ENCODE assay signal across 18 cellular contexts in the genomic region with DNA sequence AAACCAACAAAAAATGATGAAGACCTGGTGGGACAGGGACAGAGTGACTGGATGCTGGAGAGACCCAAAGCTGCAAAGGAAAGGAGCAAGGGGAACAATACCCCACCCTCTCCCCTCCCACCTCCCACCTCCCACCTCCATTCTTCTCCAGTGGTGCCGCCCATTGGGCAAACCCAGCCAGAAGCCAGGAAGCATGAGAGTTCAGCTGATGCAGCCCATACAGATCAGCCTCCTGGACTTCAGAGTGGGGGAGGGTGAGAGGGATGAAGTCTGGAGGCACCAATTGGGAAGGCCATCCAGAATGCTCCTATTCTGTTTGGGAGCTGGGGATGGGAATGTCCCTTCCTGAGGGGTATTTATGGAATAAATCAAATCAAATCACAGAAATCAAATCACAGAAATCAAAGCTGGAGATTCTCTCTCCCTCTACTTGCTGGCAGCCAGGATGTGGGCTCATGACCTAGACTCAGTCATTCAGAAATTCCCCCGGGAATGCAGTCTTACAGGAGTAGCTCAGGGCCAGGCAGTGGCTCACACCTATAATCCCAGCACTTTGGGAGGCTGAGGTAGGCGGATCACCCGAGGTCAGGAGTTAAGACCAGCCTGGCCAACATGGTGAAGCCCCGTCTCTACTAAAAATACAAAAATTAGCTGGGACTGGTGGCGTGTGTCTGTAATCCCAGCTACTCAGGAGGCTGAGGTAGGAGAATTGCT. TPM values are rescaled to one million over a fixed set of nuclear protein-coding genes. Genes with fewer than 3 reads are reported as not detected.
DNase-seq lines count a peak whose midpoint lies in the region; ATAC-seq and TF ChIP-seq lines count a peak whose summit lies in the region.
"Had no signal": no experiment of that assay in that cellular context is flagged by ENCODE, and none has a peak within 500 bp of the region (broad histone marks: within the 10 kb centered on the region; RNA-seq: fewer than 3 reads in every experiment).

No MANE protein-coding gene starts in this region.

- no peak for ATAC-seq in activated CD8-positive, alpha-beta T cell treated with anti-CD3 and anti-CD28 coated beads, Interleukin-2, amount 10 ng/mL, durations not matched to agents 7 days and 5 days
- no peak for ATAC-seq in activated CD8-positive, alpha-beta T cell treated with anti-CD3 and anti-CD28 coated beads for 36 hours
- 0 out of 3 replicates have a peak, but pooled peaks have one; percentile 45 for ATAC-seq in RWPE2 (ENCODE audit: low read depth)
- ATAC-seq: activated naive CD8-positive, alpha-beta T cell treated with anti-CD3 and anti-CD28 coated beads, Interleukin-2, amount 50 U/mL, for 24 hours; GM12878; left lung; stimulated activated naive CD8-positive, alpha-beta T cell treated with anti-CD3 and anti-CD28 coated beads, Interleukin-15, Interleukin-2, amounts not matched to agents 100 U/mL and 50 U/mL, for 24 hours had no signal

- TF ChIP-seq POLR2A in stomach (IDR thresholded peaks at IDR 0.05): no peak

- no peak for DNase-seq in activated CD8-positive, alpha-beta T cell treated with anti-CD3 and anti-CD28 coated beads, Interleukin-2, amount 10 ng/mL, durations not matched to agents 7 days and 5 days
- DNase-seq in activated CD8-positive, alpha-beta T cell treated with anti-CD3 and anti-CD28 coated beads for 36 hours: no peak
- DNase-seq in RWPE2 (ENCODE audit: low spot score): no peak
- peak; percentile 50 for DNase-seq in glomerular visceral epithelial cell (ENCODE audit: extremely low spot score)
- DNase-seq in stomach: no peak
- no peak for DNase-seq in activated CD4-positive, alpha-beta T cell treated with anti-CD3 and anti-CD28 coated beads for 4 hours
- no peak for DNase-seq in stimulated activated CD8-positive, alpha-beta memory T cell treated with anti-CD3 and anti-CD28 coated beads, Interleukin-4, amount 100 ng/mL, for 48 hours
- no peak for DNase-seq in NK-92 treated with Interleukin-12 subunit alpha and Interleukin-12 subunit beta, amount 100 ng/mL, for 24 hours (lab: John Stamatoyannopoulos, UW)
- DNase-seq: activated CD4-positive, alpha-beta T cell treated with anti-CD3 and anti-CD28 coated beads, Interleukin-2, amount 50 U/mL, for 4 hours; activated naive CD8-positive, alpha-beta T cell treated with anti-CD3 and anti-CD28 coated beads, Interleukin-2, amount 50 U/mL, for 24 hours; activated T-cell treated with anti-CD3 and anti-CD28 coated beads, Interleukin-2, amount 50 U/mL, for 48 hours; central memory CD4-positive, alpha-beta T cell; effector CD4-positive, alpha-beta T cell; GOT3; left lung; NCI-H1436; stimulated activated naive CD8-positive, alpha-beta T cell treated with anti-CD3 and anti-CD28 coated beads, Interleukin-15, Interleukin-2, amounts not matched to agents 100 U/mL and 50 U/mL, for 24 hours had no signal

- H3K4me3 Mint-ChIP-seq in activated CD8-positive, alpha-beta T cell treated with anti-CD3 and anti-CD28 coated beads, Interleukin-2, amount 10 ng/mL, durations not matched to agents 7 days and 5 days: no peak overlapping the region
- no peak overlapping the region for H3K4me3 Mint-ChIP-seq in activated CD8-positive, alpha-beta T cell treated with anti-CD3 and anti-CD28 coated beads for 36 hours
- H3K4me3 Mint-ChIP-seq: activated naive CD8-positive, alpha-beta T cell treated with anti-CD3 and anti-CD28 coated beads, Interleukin-2, amount 50 U/mL, for 24 hours had no signal

- H3K27me3 Mint-ChIP-seq in activated CD8-positive, alpha-beta T cell treated with anti-CD3 and anti-CD28 coated beads, Interleukin-2, amount 10 ng/mL, durations not matched to agents 7 days and 5 days (ENCODE audit: low read depth): peaks cover 2% of the 10 kb centered on the region
- peaks cover 4% of the 10 kb centered on the region for H3K27me3 Mint-ChIP-seq in activated CD8-positive, alpha-beta T cell treated with anti-CD3 and anti-CD28 coated beads for 36 hours

- CTCF ChIA-PET in activated CD8-positive, alpha-beta T cell treated with anti-CD3 and anti-CD28 coated beads, Interleukin-2, amount 10 ng/mL, durations not matched to agents 7 days and 5 days (lab: Charles Lee): interaction anchor here (0.6 to 1.8 kb wide), 2 partner anchors 30 to 73 kb away, joined by 3 to 4 read pairs; no protein-coding TSS in a partner anchor
- CTCF ChIA-PET in activated CD8-positive, alpha-beta T cell treated with anti-CD3 and anti-CD28 coated beads for 36 hours (lab: Charles Lee): interaction anchor here (0.8 to 1.8 kb wide), 6 partner anchors 14 to 98 kb away, joined by 3 to 6 read pairs (median 3); no protein-coding TSS in a partner anchor

- H3K9me3 ChIP-seq in RWPE2 (ENCODE audit: severe bottlenecking): no peaks in the 10 kb centered on the region
- H3K9me3 ChIP-seq in stomach: no peaks in the 10 kb centered on the region
- H3K9me3 ChIP-seq: left lung had no signal

- peak overlapping the region; percentile 52 for H3K27ac Mint-ChIP-seq in activated CD8-positive, alpha-beta T cell treated with anti-CD3 and anti-CD28 coated beads, Interleukin-2, amount 10 ng/mL, durations not matched to agents 7 days and 5 days
- H3K27ac Mint-ChIP-seq in activated CD8-positive, alpha-beta T cell treated with anti-CD3 and anti-CD28 coated beads for 36 hours: no peak overlapping the region
- H3K27ac Mint-ChIP-seq: activated naive CD8-positive, alpha-beta T cell treated with anti-CD3 and anti-CD28 coated beads, Interleukin-2, amount 50 U/mL, for 24 hours had no signal

- TF ChIP-seq CTCF in activated CD8-positive, alpha-beta T cell treated with anti-CD3 and anti-CD28 coated beads for 36 hours (IDR thresholded peaks at IDR 0.05): no peak
- TF ChIP-seq CTCF in RWPE2 (IDR thresholded peaks at IDR 0.05; ENCODE audit: poor library complexity, severe bottlenecking): no peak
- TF ChIP-seq CTCF in stomach (IDR thresholded peaks at IDR 0.05): no peak

- intact Hi-C loops in activated CD8-positive, alpha-beta T cell treated with anti-CD3 and anti-CD28 coated beads for 36 hours (cut with micrococcal nuclease): no loop called here
- intact Hi-C loops in stomach (cut with DNase I; ENCODE audit: low total_unique reads): no loop called here

- H3K4me1 ChIP-seq in RWPE2 (ENCODE audit: insufficient read depth, poor library complexity, severe bottlenecking): no peaks in the 10 kb centered on the region
- peaks cover 34 to 63% (median 55%) of the 10 kb centered on the region in 4 donors for H3K4me1 ChIP-seq in stomach

- H3K36me3 Mint-ChIP-seq in activated CD8-positive, alpha-beta T cell treated with anti-CD3 and anti-CD28 coated beads, Interleukin-2, amount 10 ng/mL, durations not matched to agents 7 days and 5 days (ENCODE audit: low read depth): no peaks in the 10 kb centered on the region
- H3K36me3 Mint-ChIP-seq in activated CD8-positive, alpha-beta T cell treated with anti-CD3 and anti-CD28 coated beads for 36 hours (ENCODE audit: low read depth): no peaks in the 10 kb centered on the region

- no peaks in the 10 kb centered on the region for H3K9me3 Mint-ChIP-seq in activated CD8-positive, alpha-beta T cell treated with anti-CD3 and anti-CD28 coated beads, Interleukin-2, amount 10 ng/mL, durations not matched to agents 7 days and 5 days (ENCODE audit: insufficient read depth)
- H3K9me3 Mint-ChIP-seq in activated CD8-positive, alpha-beta T cell treated with anti-CD3 and anti-CD28 coated beads for 36 hours: no peaks in the 10 kb centered on the region
- H3K9me3 Mint-ChIP-seq: activated naive CD8-positive, alpha-beta T cell treated with anti-CD3 and anti-CD28 coated beads, Interleukin-2, amount 50 U/mL, for 24 hours had no signal

- TF ChIP-seq EP300 in stomach (IDR thresholded peaks at IDR 0.05): no peak

- H3K27me3 ChIP-seq in RWPE2 (ENCODE audit: insufficient read depth, poor library complexity, severe bottlenecking) (no peaks in the 10 kb centered on the region), stomach (no peaks in the 10 kb centered on the region)
- H3K27me3 ChIP-seq: left lung had no signal

- H3K27ac ChIP-seq in RWPE2 (ENCODE audit: poor library complexity, severe bottlenecking) (no peak overlapping the region), stomach (peak overlapping the region in 4 of 5 donors; percentile 2 to 81 (median 74))
- H3K27ac ChIP-seq: left lung had no signal

- H3K4me3 ChIP-seq in RWPE2 (ENCODE audit: severe bottlenecking) (no peak overlapping the region), stomach (no peak overlapping the region)
- H3K4me3 ChIP-seq: GM12878, left lung had no signal

- H3K4me1 Mint-ChIP-seq in activated CD8-positive, alpha-beta T cell treated with anti-CD3 and anti-CD28 coated beads, Interleukin-2, amount 10 ng/mL, durations not matched to agents 7 days and 5 days (ENCODE audit: low read depth): peaks cover 22% of the 10 kb centered on the region
- peaks cover 25% of the 10 kb centered on the region for H3K4me1 Mint-ChIP-seq in activated CD8-positive, alpha-beta T cell treated with anti-CD3 and anti-CD28 coated beads for 36 hours (ENCODE audit: low read depth)

- 72 to 83% (median 79%) methylated on average over 6 of the region's 6 CpGs for WGBS in stomach, 5 donors

- H3K36me3 ChIP-seq in RWPE2 (ENCODE audit: low read depth) (no peaks in the 10 kb centered on the region), stomach (no peaks in the 10 kb centered on the region)
- H3K36me3 ChIP-seq: left lung had no signal

- POLR2A ChIA-PET in activated CD8-positive, alpha-beta T cell treated with anti-CD3 and anti-CD28 coated beads, Interleukin-2, amount 10 ng/mL, durations not matched to agents 7 days and 5 days (lab: Charles Lee): interaction anchor here (0.7 kb wide), 1 partner anchor 42 kb away, joined by 3 read pairs; no protein-coding TSS in a partner anchor
- POLR2A ChIA-PET in activated CD8-positive, alpha-beta T cell treated with anti-CD3 and anti-CD28 coated beads for 36 hours (lab: Charles Lee): interaction anchor here (1.1 kb wide), 1 partner anchor 11 kb away, joined by 3 read pairs; no protein-coding TSS in a partner anchor

RNA-seq across cellular contexts. Expression of a gene that starts 31.1 kb away (rescaled TPM):
- 10 to 100 TPM; 34.5 to 35.6 TPM for total RNA-seq in activated CD8-positive, alpha-beta T cell treated with anti-CD3 and anti-CD28 coated beads, Interleukin-2, amount 10 ng/mL, durations not matched to agents 7 days and 5 days
- total RNA-seq in activated CD8-positive, alpha-beta T cell treated with anti-CD3 and anti-CD28 coated beads for 36 hours: 10 to 100 TPM; 36.2 to 37.7 TPM
- 10 to 100 TPM in 4 of 5 donors, 1 to 10 TPM in 1; 5.3 to 43.6 (median 28.4) TPM for total RNA-seq in stomach
- 10 to 100 TPM in 2 of 3 donors, 1 to 10 TPM in 1; 8.5 to 17.7 (median 10.5) TPM for polyA plus RNA-seq in stomach
